ENCODE assay signal across 8 cellular contexts in genomic region chr7:140230517-140230861, GRCh38. TPM values are rescaled to one million over a fixed set of nuclear protein-coding genes. Genes with fewer than 3 reads are reported as not detected.
DNase-seq lines count a peak whose midpoint lies in the region; ATAC-seq and TF ChIP-seq lines count a peak whose summit lies in the region.

No MANE protein-coding gene starts in this region.

- no TSS peak for BruUV-seq in Panc1 (replicated peaks; lab: Mats Ljungman, UMichigan)

- H3K27me3 ChIP-seq in Panc1 (ENCODE audit: control insufficient read depth, insufficient read depth, low read length) (peaks cover 2% of the 10 kb centered on the region), iPS DF 6.9 (ENCODE audit: control insufficient read depth, insufficient read depth, low read length) (no peaks in the 10 kb centered on the region)

- ATAC-seq in GM18867 (IDR thresholded peaks at IDR 0.05; ENCODE audit: unreplicated experiment) (peak; percentile 52), Panc1 (peak; percentile 55; the same call in 1 of the 2 replicates)

- POLR2A ChIA-PET in Panc1 (lab: Charles Lee) = no interaction called here

- no CpG with 5 or more reads among the region's 57 CpGs for WGBS in iPS DF 6.9 (ENCODE audit: insufficient coverage, insufficient read length)

- in situ Hi-C loops in Panc1 (cut with HindIII; ENCODE audit: low pct_unique_long_range_greater_than_20kb, low sequenced_read_pairs) = no loop called here

- H3K4me1 ChIP-seq in Panc1 (ENCODE audit: control insufficient read depth, insufficient read depth, low read length) (no peaks in the 10 kb centered on the region), iPS DF 6.9 (ENCODE audit: control insufficient read depth, insufficient read depth, low read length) (no peaks in the 10 kb centered on the region)

- no peak for TF ChIP-seq CTCF in Panc1 (IDR thresholded peaks at IDR 0.05)

- CTCF ChIA-PET in Panc1 (lab: Charles Lee) = no interaction called here

- H3K9me3 ChIP-seq in Panc1 (ENCODE audit: control insufficient read depth, insufficient read depth, low read depth, low read length) = no peaks in the 10 kb centered on the region
- no peaks in the 10 kb centered on the region for H3K9me3 ChIP-seq in iPS DF 6.9 (ENCODE audit: control insufficient read depth, insufficient read depth, low read length)

- H3K36me3 ChIP-seq in Panc1 (ENCODE audit: control insufficient read depth, insufficient read depth, low read length) (no peaks in the 10 kb centered on the region), iPS DF 6.9 (ENCODE audit: control insufficient read depth, insufficient read depth, low read length) (no peaks in the 10 kb centered on the region)

- H3K4me3 ChIP-seq in Panc1 (ENCODE audit: low read depth in 2 of 2, low read length in 2 of 2) (peak overlapping the region; percentile 52 to 68), iPS DF 6.9 (ENCODE audit: low read length) (peak overlapping the region; percentile 63; the same call in 1 of the 2 replicates)

- intact Hi-C loops in Panc1 (cut with micrococcal nuclease; ENCODE audit: unreplicated experiment) = no loop called here

- H3K27ac ChIP-seq in Panc1 (ENCODE audit: low read length) (no peak overlapping the region), iPS DF 6.9 (ENCODE audit: low read length) (no peak overlapping the region)

- DNase-seq in Panc1 (ENCODE audit: low read depth, low spot score) (no peak), iPS DF 6.9 (ENCODE audit: low read depth, low spot score) (no peak), GM19240 (ENCODE audit: insufficient read length, low spot score) (no peak), putamen (ENCODE audit: low spot score) (no peak), dermis blood vessel endothelial cell (no peak)
- peak; percentile 86 for DNase-seq in activated naive CD4-positive, alpha-beta T cell treated with anti-CD3 and anti-CD28 coated beads, Interleukin-2, amount 50 U/mL, for 16 hours
- DNase-seq in stimulated activated CD4-positive, alpha-beta T cell treated with anti-CD3 and anti-CD28 coated beads, Interleukin-12 subunit alpha, Interleukin-12 subunit beta, amount 100 ng/mL, for 48 hours (ENCODE audit: low read depth in 2 of 3, low spot score in 1 of 3) = peak; percentile 64 to 80 (median 73)

RNA-seq across cellular contexts. Expression of gene KDM7A, which starts 53.7 kb away (rescaled TPM):
- total RNA-seq in Panc1 (2021; ENCODE audit: unreplicated experiment) = 3.6 TPM
- polyA plus RNA-seq in Panc1 (2012; ENCODE audit: insufficient read length) = 2.9 TPM
- 8.9 and 10.6 TPM in 2 replicates for total RNA-seq in dermis blood vessel endothelial cell

Comparison
In these comparisons a context has a peak if more than half of its experiments do, and no peak if none do; other contexts are left out.
1. DNase-seq: peak in activated naive CD4-positive, alpha-beta T cell treated with anti-CD3 and anti-CD28 coated beads, Interleukin-2, amount 50 U/mL, for 16 hours (single experiment) and stimulated activated CD4-positive, alpha-beta T cell treated with anti-CD3 and anti-CD28 coated beads, Interleukin-12 subunit alpha, Interleukin-12 subunit beta, amount 100 ng/mL, for 48 hours (3 of 3); none in Panc1 (single experiment), iPS DF 6.9 (single experiment), GM19240 (single experiment), putamen (single experiment) and dermis blood vessel endothelial cell (single experiment).